Comparison of ENCODE assay signal across 23 cellular contexts in genomic region chr22:29932121-29932520, GRCh38.
"Had no signal": no experiment of that assay in that cellular context is flagged by ENCODE, and none has a peak within 500 bp of the region (broad histone marks: within the 10 kb centered on the region; RNA-seq: fewer than 3 reads in every experiment).

No MANE protein-coding gene starts in this region.

- H3K4me3 ChIP-seq: right lobe of liver, skin epidermis, thoracic aorta, vagina had no signal

- H3K9me3 Mint-ChIP-seq: activated T-helper 2 cell treated with anti-CD3 and anti-CD28 coated beads, Interferon-gamma antibody, Interleukin-2, Interleukin-4, amounts not matched to agents 10 μg/mL and 5 μg/mL and 100 μg/mL, durations not matched to agents 14 hours and 24 hours and 36 hours; dendritic cell treated with granulocyte-macrophage colony-stimulating factor and Interleukin-4, amounts not matched to agents 40 ng/mL and 50 ng/mL, for 4 days; memory B cell; nephron; stimulated activated naive B cell treated with anti-CD40 and anti-IgM and Interleukin-4, amounts not matched to agents 10 μg/mL and 1 μg/mL and 100 μg/mL, for 72 hours; T-helper 2 cell treated with Interferon-gamma antibody and Interleukin-4, amounts not matched to agents 5 μg/mL and 100 μg/mL, for 36 hours; type B pancreatic cell had no signal

- ATAC-seq: activated CD8-positive, alpha-beta T cell treated with anti-CD3 and anti-CD28 coated beads, Interleukin-2, amount 10 ng/mL, durations not matched to agents 7 days and 5 days; foreskin keratinocyte; left colon; right lobe of liver; stimulated activated naive B cell treated with anti-CD40 and anti-IgM and Interleukin-4, amounts not matched to agents 10 μg/mL and 1 μg/mL and 100 μg/mL, for 72 hours had no signal

- H3K27ac Mint-ChIP-seq: activated CD8-positive, alpha-beta T cell treated with anti-CD3 and anti-CD28 coated beads, Interleukin-2, amount 10 ng/mL, durations not matched to agents 7 days and 5 days; activated T-helper 2 cell treated with anti-CD3 and anti-CD28 coated beads, Interferon-gamma antibody, Interleukin-2, Interleukin-4, amounts not matched to agents 10 μg/mL and 5 μg/mL and 100 μg/mL, durations not matched to agents 14 hours and 24 hours and 36 hours; dendritic cell treated with granulocyte-macrophage colony-stimulating factor and Interleukin-4, amounts not matched to agents 40 ng/mL and 50 ng/mL, for 4 days; memory B cell; nephron; stimulated activated naive B cell treated with anti-CD40 and anti-IgM and Interleukin-4, amounts not matched to agents 10 μg/mL and 1 μg/mL and 100 μg/mL, for 72 hours; T-helper 2 cell treated with Interferon-gamma antibody and Interleukin-4, amounts not matched to agents 5 μg/mL and 100 μg/mL, for 36 hours; type B pancreatic cell had no signal

- DNase-seq: activated CD4-positive, alpha-beta T cell treated with anti-CD3 and anti-CD28 coated beads, Interleukin-2, amount 50 U/mL, for 1 hour; activated CD8-positive, alpha-beta T cell treated with anti-CD3 and anti-CD28 coated beads, Interleukin-2, amount 10 ng/mL, durations not matched to agents 7 days and 5 days; activated naive CD4-positive, alpha-beta T cell; aorta; effector CD8-positive, alpha-beta T cell; foreskin keratinocyte; left colon; right lobe of liver; stimulated activated CD4-positive, alpha-beta T cell treated with anti-CD3 and anti-CD28 coated beads, Interleukin-15, amount 100 ng/mL, for 24 hours; stimulated activated naive B cell treated with anti-CD40 and anti-IgM and Interleukin-4, amounts not matched to agents 10 μg/mL and 1 μg/mL and 100 μg/mL, for 72 hours had no signal

- H3K36me3 Mint-ChIP-seq: stimulated activated naive B cell treated with anti-CD40 and anti-IgM and Interleukin-4, amounts not matched to agents 10 μg/mL and 1 μg/mL and 100 μg/mL, for 72 hours had no signal

- H3K27ac ChIP-seq: foreskin keratinocyte, parathyroid adenoma, right lobe of liver, skin epidermis, thoracic aorta, vagina, VCaP had no signal

- FAIRE-seq: keratinocyte had no signal

- H3K27me3 Mint-ChIP-seq: brain; dendritic cell treated with granulocyte-macrophage colony-stimulating factor and Interleukin-4, amounts not matched to agents 40 ng/mL and 50 ng/mL, for 4 days; memory B cell; stimulated activated naive B cell treated with anti-CD40 and anti-IgM and Interleukin-4, amounts not matched to agents 10 μg/mL and 1 μg/mL and 100 μg/mL, for 72 hours; type B pancreatic cell had no signal

- H3K27me3 ChIP-seq: foreskin keratinocyte, right lobe of liver, vagina had no signal

- H3K4me1 Mint-ChIP-seq: nephron had no signal

- H3K4me3 Mint-ChIP-seq: activated CD8-positive, alpha-beta T cell treated with anti-CD3 and anti-CD28 coated beads, Interleukin-2, amount 10 ng/mL, durations not matched to agents 7 days and 5 days; brain; dendritic cell treated with granulocyte-macrophage colony-stimulating factor and Interleukin-4, amounts not matched to agents 40 ng/mL and 50 ng/mL, for 4 days; memory B cell; nephron; stimulated activated naive B cell treated with anti-CD40 and anti-IgM and Interleukin-4, amounts not matched to agents 10 μg/mL and 1 μg/mL and 100 μg/mL, for 72 hours; T-helper 2 cell treated with Interferon-gamma antibody and Interleukin-4, amounts not matched to agents 5 μg/mL and 100 μg/mL, for 36 hours; type B pancreatic cell had no signal

- H3K36me3 ChIP-seq: right lobe of liver, thoracic aorta, vagina had no signal

- H3K4me1 ChIP-seq: foreskin keratinocyte had no signal

- H3K9me3 ChIP-seq: right lobe of liver, thoracic aorta, vagina had no signal
